Comparison of ENCODE assay signal across 27 cellular contexts in genomic region chr9:132855904-132856303, GRCh38. TPM values are rescaled to one million over a fixed set of nuclear protein-coding genes. Genes with fewer than 3 reads are reported as not detected.
"Had no signal": no experiment of that assay in that cellular context is flagged by ENCODE, and none has a peak within 500 bp of the region (broad histone marks: within the 10 kb centered on the region; RNA-seq: fewer than 3 reads in every experiment).

No MANE protein-coding gene starts in this region.

- H3K4me3 Mint-ChIP-seq: mesothelial cell of epicardium; nephron; stimulated activated effector memory CD8-positive, alpha-beta T cell treated with anti-CD3 and anti-CD28 coated beads, Interleukin-12 subunit alpha, Interleukin-12 subunit beta, amount 100 ng/mL, for 72 hours had no signal

- H3K4me1 ChIP-seq: gastrocnemius medialis, psoas muscle, upper lobe of left lung had no signal

- H3K27me3 ChIP-seq: dorsolateral prefrontal cortex, gastrocnemius medialis, heart left ventricle, hepatocyte, ovary, sigmoid colon, tibial nerve, upper lobe of left lung had no signal

- ATAC-seq: gastrocnemius medialis; heart left ventricle; left lobe of liver; psoas muscle; right cardiac atrium; stimulated activated effector memory CD8-positive, alpha-beta T cell treated with anti-CD3 and anti-CD28 coated beads, Interleukin-12 subunit alpha, Interleukin-12 subunit beta, amount 100 ng/mL, for 72 hours; stimulated activated naive CD8-positive, alpha-beta T cell treated with anti-CD3 and anti-CD28 coated beads, Interleukin-15, Interleukin-2, amounts not matched to agents 100 U/mL and 50 U/mL, for 24 hours had no signal

- H3K4me2 ChIP-seq: hepatocyte had no signal

- H3K27ac Mint-ChIP-seq: mesothelial cell of epicardium had no signal

- DNase-seq: cortex of kidney; dorsolateral prefrontal cortex; effector CD4-positive, alpha-beta T cell; foreskin fibroblast; gastrocnemius medialis; heart left ventricle; mesenchymal stem cell; mucosa of descending colon; naive B cell; occipital lobe; ovary; psoas muscle; right cardiac atrium; sigmoid colon; stimulated activated CD4-positive, alpha-beta T cell treated with anti-CD3 and anti-CD28 coated beads, Interleukin-2, amount 100 ng/mL, for 24 hours; stimulated activated CD4-positive, alpha-beta T cell treated with anti-CD3 and anti-CD28 coated beads, Interleukin-4, amount 100 ng/mL, for 24 hours; stimulated activated naive CD8-positive, alpha-beta T cell treated with anti-CD3 and anti-CD28 coated beads, Interleukin-15, Interleukin-2, amounts not matched to agents 100 U/mL and 50 U/mL, for 24 hours; upper lobe of left lung had no signal

- H3K36me3 Mint-ChIP-seq: mesothelial cell of epicardium; naive B cell; stimulated activated effector memory CD8-positive, alpha-beta T cell treated with anti-CD3 and anti-CD28 coated beads, Interleukin-12 subunit alpha, Interleukin-12 subunit beta, amount 100 ng/mL, for 72 hours had no signal

- H3K9me3 ChIP-seq: gastrocnemius medialis, heart left ventricle, mucosa of descending colon, ovary, psoas muscle, sigmoid colon, thoracic aorta, tibial nerve, upper lobe of left lung had no signal

- H3K4me3 ChIP-seq: dorsolateral prefrontal cortex, gastrocnemius medialis, heart left ventricle, hepatocyte, lung, mucosa of descending colon, ovary, psoas muscle, sigmoid colon, thoracic aorta, tibial nerve, upper lobe of left lung had no signal

- H3K9me3 Mint-ChIP-seq: mesothelial cell of epicardium; naive B cell; nephron; stimulated activated effector memory CD8-positive, alpha-beta T cell treated with anti-CD3 and anti-CD28 coated beads, Interleukin-12 subunit alpha, Interleukin-12 subunit beta, amount 100 ng/mL, for 72 hours had no signal

- H3K27ac ChIP-seq: dorsolateral prefrontal cortex, epithelial cell of prostate, gastrocnemius medialis, hepatocyte, ovary, psoas muscle, thoracic aorta, tibial nerve, upper lobe of left lung had no signal

- H3K36me3 ChIP-seq: gastrocnemius medialis, heart left ventricle, ovary, sigmoid colon, thoracic aorta, upper lobe of left lung had no signal

RNA-seq across cellular contexts. Expression of gene AK8, which starts 22.2 kb away (rescaled TPM):
- total RNA-seq: gastrocnemius medialis, left lobe of liver, psoas muscle had no signal
- polyA plus RNA-seq: heart left ventricle had no signal
